Comparison of ENCODE assay signal across 8 cellular contexts in genomic region chr3:53160660-53161344, GRCh38. TPM values are rescaled to one million over a fixed set of nuclear protein-coding genes. Genes with fewer than 3 reads are reported as not detected.
DNase-seq lines count a peak whose midpoint lies in the region; ATAC-seq and TF ChIP-seq lines count a peak whose summit lies in the region.

Gene PRKCD (plus strand): TSS chr3:53161209. CDS start chr3:53178423, 17,214 bp downstream.

- H2AFZ ChIP-seq in PC-9 = peak within 1 kb of the TSS; percentile 79

- no peaks in the 10 kb centered on the region for H3K9me2 ChIP-seq in PC-9 (ENCODE audit: insufficient read depth)

- no peaks in the 10 kb centered on the region for H3K9me3 Mint-ChIP-seq in CD4-positive, alpha-beta T cell
- no peaks in the 10 kb centered on the region for H3K9me3 Mint-ChIP-seq in activated T-helper 1 cell treated with anti-CD3 and anti-CD28 coated beads, Interleukin-12 subunit alpha, Interleukin-12 subunit beta, Interleukin-2, Interleukin-4 antibody, amounts not matched to agents 30 ng/mL and 10 ng/mL and 1 ng/mL, durations not matched to agents 14 hours and 24 hours and 36 hours
- no peaks in the 10 kb centered on the region for H3K9me3 Mint-ChIP-seq in natural killer cell

- CTCF ChIA-PET in CD4-positive, alpha-beta T cell (lab: Charles Lee) = interaction anchor here (0.5 to 1.9 kb wide), 7 partner anchors 27 to 749 kb away, joined by 3 to 12 read pairs (median 3); no protein-coding TSS in a partner anchor
- CTCF ChIA-PET in PC-9 (lab: Charles Lee) = no interaction called here

- H3K4me3 Mint-ChIP-seq in CD4-positive, alpha-beta T cell = peak within 1 kb of the TSS; percentile 90
- peak within 1 kb of the TSS; percentile 89 for H3K4me3 Mint-ChIP-seq in activated T-helper 1 cell treated with anti-CD3 and anti-CD28 coated beads, Interleukin-12 subunit alpha, Interleukin-12 subunit beta, Interleukin-2, Interleukin-4 antibody, amounts not matched to agents 30 ng/mL and 10 ng/mL and 1 ng/mL, durations not matched to agents 14 hours and 24 hours and 36 hours
- peak within 1 kb of the TSS; percentile 93 for H3K4me3 Mint-ChIP-seq in natural killer cell

- H3K4me1 Mint-ChIP-seq in CD4-positive, alpha-beta T cell (ENCODE audit: low read depth) = peaks cover 22% of the 10 kb centered on the region
- peaks cover 32% of the 10 kb centered on the region for H3K4me1 Mint-ChIP-seq in activated T-helper 1 cell treated with anti-CD3 and anti-CD28 coated beads, Interleukin-12 subunit alpha, Interleukin-12 subunit beta, Interleukin-2, Interleukin-4 antibody, amounts not matched to agents 30 ng/mL and 10 ng/mL and 1 ng/mL, durations not matched to agents 14 hours and 24 hours and 36 hours (ENCODE audit: low read depth)
- peaks cover 23 to 42% of the 10 kb centered on the region in 2 donors for H3K4me1 Mint-ChIP-seq in natural killer cell

- intact Hi-C loops in CD4-positive, alpha-beta T cell (cut with DNase I, micrococcal nuclease) = loop anchor here (1.0 to 10.0 kb wide), 3 partner anchors 28 to 184 kb away; partner anchors contain the start of gene DCP1A (in 1 of the 2)
- intact Hi-C loops in PC-9 (cut with micrococcal nuclease; ENCODE audit: unreplicated experiment) = loop anchor here (2.0 kb wide), 1 partner anchor 110 kb away; no protein-coding TSS in a partner anchor
- intact Hi-C loops in activated T-helper 1 cell treated with anti-CD3 and anti-CD28 coated beads, Interleukin-12 subunit alpha, Interleukin-12 subunit beta, Interleukin-2, Interleukin-4 antibody, amounts not matched to agents 30 ng/mL and 10 ng/mL and 1 ng/mL, durations not matched to agents 14 hours and 24 hours and 36 hours (cut with micrococcal nuclease) = loop anchor here (1.0 to 2.0 kb wide), 3 partner anchors 31 to 46 kb away; partner anchors contain the start of gene RFT1
- intact Hi-C loops in natural killer cell (cut with micrococcal nuclease) = loop anchor here (5.0 kb wide), 1 partner anchor 36 kb away; no protein-coding TSS in a partner anchor

- H4K20me1 ChIP-seq in PC-9 (ENCODE audit: insufficient read depth) = peaks cover 5% of the 10 kb centered on the region; the same call in 1 of the 2 replicates

- H3K4me3 ChIP-seq in PC-9 (peak within 1 kb of the TSS; percentile 84), fibroblast of mammary gland (ENCODE audit: control insufficient read depth, low read depth, low read length) (peak within 1 kb of the TSS; percentile 85)

- H3K27me3 Mint-ChIP-seq in CD4-positive, alpha-beta T cell = peaks cover 3% of the 10 kb centered on the region
- H3K27me3 Mint-ChIP-seq in activated T-helper 1 cell treated with anti-CD3 and anti-CD28 coated beads, Interleukin-12 subunit alpha, Interleukin-12 subunit beta, Interleukin-2, Interleukin-4 antibody, amounts not matched to agents 30 ng/mL and 10 ng/mL and 1 ng/mL, durations not matched to agents 14 hours and 24 hours and 36 hours (ENCODE audit: insufficient read depth) = peaks cover 18% of the 10 kb centered on the region
- H3K27me3 Mint-ChIP-seq in natural killer cell (ENCODE audit: low read depth in 2 of 2) = peaks cover 17 to 18% of the 10 kb centered on the region in 2 donors

- peak within 1 kb of the TSS; percentile 90 for H3K4me2 ChIP-seq in PC-9

- peak; percentile 78 for ATAC-seq in CD4-positive, alpha-beta T cell (ENCODE audit: poor library complexity)
- ATAC-seq in HG03460 (IDR thresholded peaks at IDR 0.05; ENCODE audit: unreplicated experiment) = peak; percentile 48
- peak; percentile 41 to 73 (median 60) for ATAC-seq in natural killer cell

- H3K9me3 ChIP-seq in CD4-positive, alpha-beta T cell (ENCODE audit: control insufficient read depth, low read length) = no peaks in the 10 kb centered on the region
- no peaks in the 10 kb centered on the region for H3K9me3 ChIP-seq in PC-9 (ENCODE audit: insufficient read depth, low read depth)

- BruUV-seq in PC-9 (replicated peaks; lab: Mats Ljungman, UMichigan) = no TSS peak

- H3F3A ChIP-seq in PC-9 (ENCODE audit: insufficient read depth, low read depth) = peaks cover 11% of the 10 kb centered on the region; the same call in 1 of the 2 replicates

- H3K36me3 ChIP-seq in PC-9 (ENCODE audit: low read depth) = no peaks in the 10 kb centered on the region

- H3K36me3 Mint-ChIP-seq in CD4-positive, alpha-beta T cell (ENCODE audit: low read depth) = no peaks in the 10 kb centered on the region
- H3K36me3 Mint-ChIP-seq in activated T-helper 1 cell treated with anti-CD3 and anti-CD28 coated beads, Interleukin-12 subunit alpha, Interleukin-12 subunit beta, Interleukin-2, Interleukin-4 antibody, amounts not matched to agents 30 ng/mL and 10 ng/mL and 1 ng/mL, durations not matched to agents 14 hours and 24 hours and 36 hours (ENCODE audit: low read depth) = no peaks in the 10 kb centered on the region
- H3K36me3 Mint-ChIP-seq in natural killer cell = no peaks in the 10 kb centered on the region

- TF ChIP-seq CTCF in CD4-positive, alpha-beta T cell (IDR thresholded peaks at IDR 0.05) = peak; percentile 41
- TF ChIP-seq CTCF in PC-9 (conservative IDR thresholded peaks at IDR 0.05) (0 out of 2 replicates have a peak, but pooled peaks have one; percentile 13), fibroblast of mammary gland (conservative IDR thresholded peaks at IDR 0.05; ENCODE audit: control insufficient read depth, insufficient read depth, low read depth, low read length) (peak; percentile 35), natural killer cell (IDR thresholded peaks at IDR 0.05) (peak; percentile 57)

- H3K79me2 ChIP-seq in PC-9 (ENCODE audit: low read depth) = peaks cover 35% of the 10 kb centered on the region

- DNase-seq in CD4-positive, alpha-beta T cell = peak; percentile 61 to 84 (median 76)
- DNase-seq in GM19240 (ENCODE audit: insufficient read length, low spot score) (peak; percentile 89), PC-9 (peak; percentile 60 to 84), fibroblast of mammary gland (ENCODE audit: low read depth) (peak; percentile 85), natural killer cell (peak; percentile 57)
- DNase-seq in activated T-helper 1 cell treated with anti-CD3 and anti-CD28 coated beads, Interleukin-12 subunit alpha, Interleukin-12 subunit beta, Interleukin-2, Interleukin-4 antibody, amounts not matched to agents 30 ng/mL and 10 ng/mL and 1 ng/mL, durations not matched to agents 14 hours and 24 hours and 36 hours (ENCODE audit: low spot score) = peak; percentile 67
- peak; percentile 56 to 84 (median 80) for DNase-seq in stimulated activated naive CD4-positive, alpha-beta T cell (lab: John Stamatoyannopoulos, UW)

- H3K27me3 ChIP-seq in CD4-positive, alpha-beta T cell (ENCODE audit: control insufficient read depth, insufficient read depth, low read length) = peaks cover 13% of the 10 kb centered on the region
- H3K27me3 ChIP-seq in PC-9 (ENCODE audit: insufficient read depth, low read depth) = no peaks in the 10 kb centered on the region

- POLR2A ChIA-PET in CD4-positive, alpha-beta T cell (lab: Charles Lee) = interaction anchor here (0.6 to 1.9 kb wide), 7 partner anchors 9 to 186 kb away, joined by 3 to 16 read pairs (median 5); partner anchors contain the start of genes RFT1 and SFMBT1
- POLR2A ChIA-PET in PC-9 (lab: Charles Lee; ENCODE audit: unreplicated experiment) = interaction anchor here (0.7 to 1.0 kb wide), 2 partner anchors 15 to 26 kb away, joined by 3 to 4 read pairs; no protein-coding TSS in a partner anchor

- H3K27ac Mint-ChIP-seq in CD4-positive, alpha-beta T cell = peak within 1 kb of the TSS; percentile 79
- peak within 1 kb of the TSS; percentile 89 for H3K27ac Mint-ChIP-seq in activated T-helper 1 cell treated with anti-CD3 and anti-CD28 coated beads, Interleukin-12 subunit alpha, Interleukin-12 subunit beta, Interleukin-2, Interleukin-4 antibody, amounts not matched to agents 30 ng/mL and 10 ng/mL and 1 ng/mL, durations not matched to agents 14 hours and 24 hours and 36 hours
- peak within 1 kb of the TSS; percentile 82 to 94 for H3K27ac Mint-ChIP-seq in natural killer cell

- H3K27ac ChIP-seq in CD4-positive, alpha-beta T cell (ENCODE audit: low read depth, low read length) = peak within 1 kb of the TSS; percentile 47
- H3K27ac ChIP-seq in PC-9 = no peak within 1 kb of the TSS

- peaks cover 58% of the 10 kb centered on the region for H3K4me1 ChIP-seq in PC-9 (replicated peaks; ENCODE audit: insufficient read depth)

RNA-seq across cellular contexts. Expression of gene PRKCD, which starts in this region (rescaled TPM):
- 10 to 100 TPM; 18.1 to 20.1 TPM for total RNA-seq in CD4-positive, alpha-beta T cell
- total RNA-seq in PC-9 (2021) = 30.1 and 34.3 TPM in 2 replicates
- 24.8 and 28.0 TPM in 2 replicates for total RNA-seq in activated T-helper 1 cell treated with anti-CD3 and anti-CD28 coated beads, Interleukin-12 subunit alpha, Interleukin-12 subunit beta, Interleukin-2, Interleukin-4 antibody, amounts not matched to agents 30 ng/mL and 10 ng/mL and 1 ng/mL, durations not matched to agents 14 hours and 24 hours and 36 hours
- total RNA-seq in natural killer cell = 10 to 100 TPM; 31.7 to 60.0 (median 36.3) TPM
